ENCODE assay signal across 14 cellular contexts in genomic region chr20:58021481-58021880, GRCh38.
A peak's percentile ranks its signal among the peaks of the same experiment; 100 is the strongest.
DNase-seq lines count a peak whose midpoint lies in the region; ATAC-seq, FAIRE-seq and TF ChIP-seq lines count a peak whose summit lies in the region.
"Had no signal": no experiment of that assay in that cellular context is flagged by ENCODE, and none has a peak within 500 bp of the region (broad histone marks: within the 10 kb centered on the region; RNA-seq: fewer than 3 reads in every experiment).

No MANE protein-coding gene starts in this region.

- H3K23ac ChIP-seq in H1 (ENCODE audit: insufficient read length) (no peak overlapping the region), mesendoderm (ENCODE audit: low read length) (no peak overlapping the region), trophoblast cell (ENCODE audit: low read length) (no peak overlapping the region)

- ATAC-seq in HG02973 (IDR thresholded peaks at IDR 0.05; ENCODE audit: unreplicated experiment), result no peak
- ATAC-seq in HG02981 (IDR thresholded peaks at IDR 0.05; ENCODE audit: unreplicated experiment), result no peak

- H3K18ac ChIP-seq in H1 (ENCODE audit: extremely low read depth, low read length) (no peak overlapping the region), mesendoderm (ENCODE audit: low read length) (no peak overlapping the region), trophoblast cell (ENCODE audit: low read length) (no peak overlapping the region)

- TF ChIP-seq CTCF in AG10803 (conservative IDR thresholded peaks at IDR 0.05; ENCODE audit: low read length), result no peak
- TF ChIP-seq CTCF in H1 (IDR thresholded peaks at IDR 0.05; ENCODE audit: control extremely low read depth in 1 of 3, insufficient read depth in 1 of 3, low read depth in 1 of 3, low read length in 3 of 3), result no peak

- no peak for FAIRE-seq in H1 (lab: Jason Lieb, UNC)

- DNase-seq in AG10803 (ENCODE audit: low read depth) (peak; percentile 28), HEK293T (ENCODE audit: extremely low spot score) (peak; percentile 17), H1 (ENCODE audit: low read depth in 1 of 2, low spot score in 2 of 2) (peak in 1 of 2 experiments; percentile 74), mesendoderm (peak; percentile 71), trophoblast cell (no peak), medulla oblongata (ENCODE audit: extremely low spot score) (no peak)
- DNase-seq: activated CD4-positive, CD25-positive, alpha-beta regulatory T cell; effector memory CD4-positive, alpha-beta T cell; NCI-H1694; NCI-H69; SIG-M5 had no signal

- H3K9ac ChIP-seq in H1 (replicated peaks in 1 of 4; ENCODE audit: extremely low read depth in 1 of 4, low read depth in 3 of 4, low read length in 3 of 4), result no peak overlapping the region
- no peak overlapping the region for H3K9ac ChIP-seq in mesendoderm (ENCODE audit: low read length)
- H3K9ac ChIP-seq in trophoblast cell (ENCODE audit: low read length), result no peak overlapping the region

- H4K5ac ChIP-seq in H1 (ENCODE audit: insufficient read length, low read depth, low read length) (no peak overlapping the region), mesendoderm (ENCODE audit: low read length) (no peak overlapping the region)

- no peak overlapping the region for H3K4ac ChIP-seq in H1 (replicated peaks; ENCODE audit: insufficient read length, low read depth, low read length)
- no peak overlapping the region for H3K4ac ChIP-seq in mesendoderm (ENCODE audit: low read depth, low read length)
- no peak overlapping the region for H3K4ac ChIP-seq in trophoblast cell (ENCODE audit: low read depth, low read length)

- H3K56ac ChIP-seq in H1 (replicated peaks; ENCODE audit: insufficient read length, low read depth, low read length) (no peak overlapping the region), mesendoderm (ENCODE audit: low read length) (no peak overlapping the region)

- H4K12ac ChIP-seq in trophoblast cell (ENCODE audit: low read depth, low read length), result no peak overlapping the region

- H3K27me3 ChIP-seq in H1 (replicated peaks in 1 of 4; ENCODE audit: control insufficient read depth in 3 of 4, extremely low read depth in 1 of 4, insufficient read depth in 3 of 4, low read length in 3 of 4), result no peaks in the 10 kb centered on the region; a peak in 1 of 7 replicates
- H3K27me3 ChIP-seq in mesendoderm (ENCODE audit: insufficient read depth, low read length, poor library complexity), result no peaks in the 10 kb centered on the region
- no peaks in the 10 kb centered on the region for H3K27me3 ChIP-seq in trophoblast cell (ENCODE audit: insufficient read depth, low read length)
- H3K27me3 ChIP-seq: ascending aorta had no signal

- H3K4me2 ChIP-seq in H1 (ENCODE audit: insufficient read depth in 1 of 2, low read depth in 2 of 2, low read length in 2 of 2) (no peak overlapping the region), mesendoderm (ENCODE audit: low read length) (no peak overlapping the region), trophoblast cell (ENCODE audit: low read length) (no peak overlapping the region)

- no peaks in the 10 kb centered on the region for H3K9me3 ChIP-seq in H1 (ENCODE audit: insufficient read depth in 2 of 2, low read depth in 1 of 2, low read length in 1 of 2)
- H3K9me3 ChIP-seq in trophoblast cell (ENCODE audit: insufficient read depth, low read depth, low read length), result peaks cover 2% of the 10 kb centered on the region
- H3K9me3 ChIP-seq: ascending aorta had no signal

- no peak overlapping the region for H2BK20ac ChIP-seq in H1 (ENCODE audit: low read length)

- no peak overlapping the region for H4K91ac ChIP-seq in H1 (replicated peaks; ENCODE audit: insufficient read length, low read length)
- H4K91ac ChIP-seq in trophoblast cell (ENCODE audit: low read depth, low read length), result no peak overlapping the region

- H2BK5ac ChIP-seq in H1 (ENCODE audit: low read depth, low read length) (no peak overlapping the region), mesendoderm (ENCODE audit: low read length) (no peak overlapping the region), trophoblast cell (ENCODE audit: low read depth, low read length, poor library complexity) (no peak overlapping the region)

- H2AK5ac ChIP-seq in H1 (ENCODE audit: low read depth, low read length) (no peak overlapping the region), mesendoderm (ENCODE audit: low read length) (no peak overlapping the region), trophoblast cell (ENCODE audit: low read length) (no peak overlapping the region)

- no peak overlapping the region for H3K4me3 ChIP-seq in AG10803 (ENCODE audit: low read length)
- no peak overlapping the region for H3K4me3 ChIP-seq in H1 (ENCODE audit: extremely low read depth in 1 of 4, insufficient read depth in 2 of 4, low read depth in 3 of 4, low read length in 4 of 4)
- H3K4me3 ChIP-seq in mesendoderm (ENCODE audit: low read length), result no peak overlapping the region
- H3K4me3 ChIP-seq in trophoblast cell (ENCODE audit: low read depth, low read length), result no peak overlapping the region
- H3K4me3 ChIP-seq: ascending aorta had no signal

- no peak for TF ChIP-seq POLR2A in H1 (IDR thresholded peaks at IDR 0.05; ENCODE audit: control extremely low read depth in 1 of 2, low read depth in 2 of 2, low read length in 2 of 2)

- H2BK15ac ChIP-seq in H1 (ENCODE audit: low read length) (no peak overlapping the region), mesendoderm (replicated peaks; ENCODE audit: low read depth) (no peak overlapping the region)

- H3K79me2 ChIP-seq in H1 (ENCODE audit: control insufficient read depth in 1 of 2, insufficient read depth in 2 of 2, low read length in 2 of 2) (no peaks in the 10 kb centered on the region), mesendoderm (ENCODE audit: control insufficient read depth, insufficient read depth, low read length) (no peaks in the 10 kb centered on the region), trophoblast cell (ENCODE audit: control insufficient read depth, insufficient read depth, low read length, poor library complexity) (no peaks in the 10 kb centered on the region)

- H4K20me1 ChIP-seq in H1 (replicated peaks in 1 of 2; ENCODE audit: control insufficient read depth in 1 of 2, insufficient read depth in 2 of 2, low read length in 2 of 2), result no peaks in the 10 kb centered on the region

- no peaks in the 10 kb centered on the region for H3K79me1 ChIP-seq in H1 (ENCODE audit: low read depth, low read length)
- H3K79me1 ChIP-seq in mesendoderm (ENCODE audit: low read length), result no peaks in the 10 kb centered on the region
- no peaks in the 10 kb centered on the region for H3K79me1 ChIP-seq in trophoblast cell (ENCODE audit: low read length)

- H4K8ac ChIP-seq in H1 (ENCODE audit: extremely low read depth, insufficient read depth, low read length) (no peak overlapping the region), mesendoderm (ENCODE audit: low read depth, low read length) (no peak overlapping the region), trophoblast cell (ENCODE audit: low read depth, low read length) (no peak overlapping the region)

- H3K36me3 ChIP-seq in H1 (ENCODE audit: control insufficient read depth in 2 of 4, insufficient read depth in 4 of 4, low read length in 3 of 4) (no peaks in the 10 kb centered on the region), mesendoderm (ENCODE audit: control insufficient read depth, insufficient read depth, low read length) (no peaks in the 10 kb centered on the region), trophoblast cell (ENCODE audit: control insufficient read depth in 1 of 2, insufficient read depth in 2 of 2, low read length in 2 of 2) (no peaks in the 10 kb centered on the region)
- H3K36me3 ChIP-seq: ascending aorta had no signal

- 90% methylated on average over 7 of the region's 7 CpGs; no CpG with 5 or more reads in 1 of the 2 experiments for WGBS in H1 (ENCODE audit: extremely low coverage in 1 of 2, insufficient coverage in 1 of 2, insufficient read length in 1 of 2, insufficient replicate concordance in 2 of 2, low coverage in 1 of 2, low lambda C conversion rate in 2 of 2, missing lambda C conversion rate in 1 of 2), 2 experiments
- WGBS in mesendoderm (ENCODE audit: extremely low coverage, insufficient coverage, low lambda C conversion rate), result no CpG with 5 or more reads among the region's 7 CpGs
- WGBS in trophoblast cell (ENCODE audit: extremely low coverage, insufficient coverage, insufficient read length), result no CpG with 5 or more reads among the region's 7 CpGs

- no peak overlapping the region for H2AFZ ChIP-seq in H1 (ENCODE audit: low read length)
- no peak overlapping the region for H2AFZ ChIP-seq in trophoblast cell (ENCODE audit: insufficient read depth, low read length, poor library complexity)

- H3K27ac ChIP-seq in H1 (ENCODE audit: low read depth, low read length), result no peak overlapping the region
- no peak overlapping the region for H3K27ac ChIP-seq in mesendoderm (ENCODE audit: low read depth, low read length)
- H3K27ac ChIP-seq in trophoblast cell (ENCODE audit: low read depth, low read length), result no peak overlapping the region
- H3K27ac ChIP-seq: ascending aorta had no signal

- no peaks in the 10 kb centered on the region for H3K23me2 ChIP-seq in H1 (ENCODE audit: low read depth, low read length)

- H2BK120ac ChIP-seq in H1 (replicated peaks; ENCODE audit: low read depth, low read length) (no peak overlapping the region), mesendoderm (ENCODE audit: low read depth, low read length) (no peak overlapping the region), trophoblast cell (ENCODE audit: insufficient read depth, low read length, poor library complexity) (no peak overlapping the region)

- TF ChIP-seq EP300 in H1 (IDR thresholded peaks at IDR 0.05; ENCODE audit: borderline replicate concordance in 1 of 2, low read depth in 2 of 2, low read length in 2 of 2), result no peak

- POLR2A ChIA-PET in HEK293T (lab: Yijun Ruan, JAX) (no interaction called here), H1 (lab: Charles Lee; ENCODE audit: partially characterized antibody) (no interaction called here)

- H3K14ac ChIP-seq in H1 (ENCODE audit: insufficient read length) (no peak overlapping the region), trophoblast cell (ENCODE audit: low read length) (no peak overlapping the region)

- no peak for TF ChIP-seq RAD21 in H1 (IDR thresholded peaks at IDR 0.05 in 1 of 2, conservative IDR thresholded peaks at IDR 0.05 in 1 of 2; ENCODE audit: low read depth in 2 of 2, low read length in 2 of 2)

- H3K4me1 ChIP-seq in H1 (replicated peaks in 1 of 4; ENCODE audit: control insufficient read depth in 3 of 4, insufficient read depth in 4 of 4, low read length in 3 of 4), result no peaks in the 10 kb centered on the region; a peak in 1 of 7 replicates
- no peaks in the 10 kb centered on the region for H3K4me1 ChIP-seq in mesendoderm (ENCODE audit: control insufficient read depth, low read depth, low read length)
- peaks cover 0 to 2% of the 10 kb centered on the region in 2 experiments for H3K4me1 ChIP-seq in trophoblast cell (ENCODE audit: control insufficient read depth in 1 of 2, insufficient read depth in 2 of 2, low read length in 2 of 2)

- CTCF ChIA-PET in HEK293T (lab: Yijun Ruan, JAX) (no interaction called here), H1 (lab: Charles Lee; ENCODE audit: partially characterized antibody) (interaction anchor here (1.5 kb wide), 1 partner anchor 13 kb away, joined by 5 read pairs; no protein-coding TSS in a partner anchor)

- H2BK12ac ChIP-seq in H1 (ENCODE audit: low read depth, low read length) (no peak overlapping the region), trophoblast cell (ENCODE audit: low read length) (no peak overlapping the region)

TF ChIP-seq in HEK293T, 16 proteins besides CTCF, POLR2A, EP300 and RAD21 (continues in another document):
- no peak for TF ChIP-seq SUZ12 (IDR thresholded peaks at IDR 0.05)

TF ChIP-seq in H1, 55 proteins besides CTCF, POLR2A, EP300 and RAD21 (continues in another document):
- TF ChIP-seq SIRT6 (IDR thresholded peaks at IDR 0.05; ENCODE audit: low read length), result no peak

Comparison
In these comparisons a context has a peak if more than half of its experiments do, and no peak if none do; other contexts are left out.
1. DNase-seq: peak in AG10803 (single experiment), HEK293T (single experiment) and mesendoderm (single experiment); none in trophoblast cell (0 of 2) and medulla oblongata (single experiment).